In genomic region chrX:111127038-111127437, GRCh38 we compare ENCODE assay signal across 26 cellular contexts. TPM values are rescaled to one million over a fixed set of nuclear protein-coding genes. Genes with fewer than 3 reads are reported as not detected.
"Had no signal": no experiment of that assay in that cellular context is flagged by ENCODE, and none has a peak within 500 bp of the region (broad histone marks: within the 10 kb centered on the region; RNA-seq: fewer than 3 reads in every experiment).

No MANE protein-coding gene starts in this region.

- H3K27ac ChIP-seq: neural progenitor cell, ovary, parathyroid adenoma, psoas muscle, skin epidermis, suprapubic skin, testis, tibial artery, transverse colon, upper lobe of right lung, uterus had no signal

- H3K9me3 ChIP-seq: ovary, psoas muscle, suprapubic skin, testis, tibial artery, transverse colon, upper lobe of right lung, uterus had no signal

- ATAC-seq: naive thymus-derived CD4-positive, alpha-beta T cell; natural killer cell; psoas muscle; right cardiac atrium; sciatic nerve; stimulated activated effector memory CD8-positive, alpha-beta T cell treated with anti-CD3 and anti-CD28 coated beads, Interleukin-12 subunit alpha, Interleukin-12 subunit beta, amount 100 ng/mL, for 72 hours; stimulated activated naive B cell treated with anti-CD40 and anti-IgM and Interleukin-4, amounts not matched to agents 10 μg/mL and 1 μg/mL and 100 μg/mL, for 72 hours; stimulated activated naive CD8-positive, alpha-beta T cell treated with anti-CD3 and anti-CD28 coated beads, Interleukin-15, amount 100 ng/mL, for 72 hours; stimulated activated naive CD8-positive, alpha-beta T cell treated with anti-CD3 and anti-CD28 coated beads, Interleukin-15, Interleukin-2, amounts not matched to agents 100 U/mL and 50 U/mL, for 24 hours; upper lobe of right lung had no signal

- H2AFZ ChIP-seq: neural progenitor cell, parathyroid adenoma had no signal

- H3K27me3 ChIP-seq: neural progenitor cell, ovary, suprapubic skin, testis, tibial artery, transverse colon, upper lobe of right lung had no signal

- DNase-seq: naive thymus-derived CD4-positive, alpha-beta T cell; natural killer cell; occipital lobe; ovary; posterior cingulate gyrus; psoas muscle; right cardiac atrium; stimulated activated CD4-positive, alpha-beta T cell treated with anti-CD3 and anti-CD28 coated beads, Interleukin-15, amount 100 ng/mL, for 24 hours; stimulated activated CD4-positive, alpha-beta T cell treated with anti-CD3 and anti-CD28 coated beads, Interleukin-2, amount 100 ng/mL, for 24 hours; stimulated activated CD4-positive, alpha-beta T cell treated with anti-CD3 and anti-CD28 coated beads, Interleukin-2, amount 100 ng/mL, for 48 hours; stimulated activated CD4-positive, alpha-beta T cell treated with anti-CD3 and anti-CD28 coated beads, Interleukin-4, amount 100 ng/mL, for 24 hours; stimulated activated naive B cell treated with anti-CD40 and anti-IgM and Interleukin-4, amounts not matched to agents 10 μg/mL and 1 μg/mL and 100 μg/mL, for 72 hours; stimulated activated naive CD8-positive, alpha-beta T cell treated with anti-CD3 and anti-CD28 coated beads, Interleukin-15, amount 100 ng/mL, for 72 hours; stimulated activated naive CD8-positive, alpha-beta T cell treated with anti-CD3 and anti-CD28 coated beads, Interleukin-15, Interleukin-2, amounts not matched to agents 100 U/mL and 50 U/mL, for 24 hours; substantia nigra; testis; tibial artery; transverse colon; upper lobe of right lung; uterus had no signal

- H3K9ac ChIP-seq: neural progenitor cell, parathyroid adenoma had no signal

- H3K4me2 ChIP-seq: neural progenitor cell had no signal

- H3K36me3 ChIP-seq: neural progenitor cell, ovary, suprapubic skin, tibial artery, transverse colon, upper lobe of right lung, uterus had no signal

- H3K79me2 ChIP-seq: parathyroid adenoma had no signal

- H3K4me1 ChIP-seq: parathyroid adenoma, psoas muscle, suprapubic skin, testis, tibial artery, transverse colon, upper lobe of right lung, uterus had no signal

- H3K4me3 ChIP-seq: neural progenitor cell, ovary, psoas muscle, skin epidermis, suprapubic skin, testis, tibial artery, transverse colon, upper lobe of right lung, uterus had no signal

RNA-seq across cellular contexts. Expression of gene PAK3, which starts 31.0 kb away (rescaled TPM):
- total RNA-seq: natural killer cell had no signal
